Comparison of ENCODE assay signal across 23 cellular contexts in genomic region chr10:93849605-93850004, GRCh38. TPM values are rescaled to one million over a fixed set of nuclear protein-coding genes. Genes with fewer than 3 reads are reported as not detected.
DNase-seq lines count a peak whose midpoint lies in the region; TF ChIP-seq lines count a peak whose summit lies in the region.
"Had no signal": no experiment of that assay in that cellular context is flagged by ENCODE, and none has a peak within 500 bp of the region (broad histone marks: within the 10 kb centered on the region; RNA-seq: fewer than 3 reads in every experiment).

No MANE protein-coding gene starts in this region.

- TF ChIP-seq CTCF in H9 (conservative IDR thresholded peaks at IDR 0.05) = no peak
- no peak for TF ChIP-seq CTCF in neural crest cell (conservative IDR thresholded peaks at IDR 0.05)
- TF ChIP-seq CTCF in GM10248 (IDR thresholded peaks at IDR 0.05; ENCODE audit: control extremely low read depth, extremely low read depth, low read depth, missing control alignments) = no peak

- H3K4me2 ChIP-seq in H9 (ENCODE audit: insufficient read depth, insufficient read length, low read length) = no peak overlapping the region

- H2BK5ac ChIP-seq in H9 (ENCODE audit: insufficient read length, low read length) = no peak overlapping the region

- no CpG with 5 or more reads among the region's 4 CpGs for WGBS in H9 (ENCODE audit: extremely low coverage, insufficient read length, low lambda C conversion rate)

- H3K23ac ChIP-seq in H9 (ENCODE audit: insufficient read length, low read depth, low read length) = no peak overlapping the region

- no peak overlapping the region for H4K5ac ChIP-seq in H9 (ENCODE audit: insufficient read length, low read depth, low read length)

- POLR2A ChIA-PET in GM10248 (lab: Yijun Ruan, JAX) = no interaction called here

- DNase-seq in H9 = peak; percentile 52
- DNase-seq in NCI-H1436 treated with DMSO at 0.1 percent for 48 hours (lab: John Stamatoyannopoulos, UW) = peak; percentile 77
- peak; percentile 57 for DNase-seq in epidermal melanocyte (ENCODE audit: insufficient read length, low spot score)
- DNase-seq in neural crest cell (ENCODE audit: low read depth, low spot score) = no peak
- DNase-seq in cerebellum (ENCODE audit: low spot score) = no peak
- DNase-seq in RKO (ENCODE audit: low spot score) = no peak
- DNase-seq in GM10248 (ENCODE audit: extremely low spot score) = no peak
- DNase-seq: activated CD4-positive, alpha-beta T cell treated with anti-CD3 and anti-CD28 coated beads, Interleukin-2, amount 50 U/mL, for 4 hours; CD8-positive, alpha-beta T cell; cerebellar nuclear complex; DMS53; effector CD8-positive, alpha-beta T cell; foreskin melanocyte; hypothalamus; NCI-H1694 treated with DMSO at 0.1 percent for 48 hours; NCI-H446 treated with DMSO at 0.1 percent for 48 hours; Peyer's patch; stimulated activated CD4-positive, alpha-beta T cell treated with anti-CD3 and anti-CD28 coated beads, Interleukin-4, amount 100 ng/mL, for 24 hours; stimulated activated naive CD4-positive, alpha-beta T cell treated with Interleukin-2 at 50 U/mL for 16 hours; WERI-Rb-1 had no signal

- no peak overlapping the region for H2BK20ac ChIP-seq in H9 (ENCODE audit: low read depth, low read length, poor library complexity, severe bottlenecking)

- H2AFZ ChIP-seq in H9 (ENCODE audit: low read length) = no peak overlapping the region

- no peak overlapping the region for H3K27ac Mint-ChIP-seq in H9
- peak overlapping the region; percentile 48 for H3K27ac Mint-ChIP-seq in neural crest cell (ENCODE audit: unreplicated experiment)
- H3K27ac Mint-ChIP-seq: CD8-positive, alpha-beta T cell; memory B cell; T-helper 2 cell treated with Interferon-gamma antibody and Interleukin-4, amounts not matched to agents 5 μg/mL and 100 μg/mL, for 36 hours had no signal

- no peaks in the 10 kb centered on the region for H3K79me1 ChIP-seq in H9 (ENCODE audit: insufficient read depth, low read depth, low read length, poor library complexity, severe bottlenecking)

- H3K14ac ChIP-seq in H9 (ENCODE audit: insufficient read depth, low read length) = no peak overlapping the region

- peak overlapping the region; percentile 1 to 3; a peak in 2 of 5 replicates for H3K4me3 Mint-ChIP-seq in H9
- H3K4me3 Mint-ChIP-seq in neural crest cell = no peak overlapping the region
- H3K4me3 Mint-ChIP-seq: CD8-positive, alpha-beta T cell; memory B cell; T-helper 2 cell treated with Interferon-gamma antibody and Interleukin-4, amounts not matched to agents 5 μg/mL and 100 μg/mL, for 36 hours had no signal

- H3K18ac ChIP-seq in H9 (ENCODE audit: insufficient read length, low read depth, low read length) = no peak overlapping the region

- H2BK12ac ChIP-seq in H9 (ENCODE audit: insufficient read length, low read depth, low read length) = no peak overlapping the region

- H3K4me1 ChIP-seq in H9 (ENCODE audit: insufficient read depth, low read length) = no peaks in the 10 kb centered on the region; the same call in 1 of the 2 replicates
- H3K4me1 ChIP-seq: right atrium auricular region had no signal

- no peak overlapping the region for H4K91ac ChIP-seq in H9 (ENCODE audit: insufficient read length, low read depth, low read length)

- no peak overlapping the region for H3T11ph ChIP-seq in H9 (ENCODE audit: low read length)

- no peak overlapping the region for H2BK15ac ChIP-seq in H9 (ENCODE audit: low read depth, low read length)

- no peak overlapping the region for H3K4ac ChIP-seq in H9 (ENCODE audit: low read depth, low read length)

- H3K9ac ChIP-seq in H9 (ENCODE audit: extremely low read depth, insufficient read length, low read length) = no peak overlapping the region

- H3K56ac ChIP-seq in H9 (ENCODE audit: insufficient read length, low read depth, low read length) = no peak overlapping the region

- no peaks in the 10 kb centered on the region for H4K20me1 ChIP-seq in H9 (ENCODE audit: control insufficient read depth, insufficient read depth, insufficient read length)

- H3K36me3 Mint-ChIP-seq in H9 (ENCODE audit: insufficient read depth in 1 of 3, low read depth in 3 of 3) (peaks cover 17 to 19% (median 17%) of the 10 kb centered on the region in 3 experiments; a peak in 6 of 7 replicates), neural crest cell (ENCODE audit: low read depth) (no peaks in the 10 kb centered on the region)
- H3K36me3 Mint-ChIP-seq: CD8-positive, alpha-beta T cell; memory B cell had no signal

- H2AK5ac ChIP-seq in H9 (ENCODE audit: insufficient read length, low read length) = no peak overlapping the region

- H3K27me3 ChIP-seq in H9 (ENCODE audit: insufficient read depth, low read length) = peaks cover 25% of the 10 kb centered on the region; the same call in 1 of the 2 replicates
- H3K27me3 ChIP-seq: Peyer's patch, right atrium auricular region had no signal

- H3K27me3 Mint-ChIP-seq in H9 (ENCODE audit: low read depth) (peaks cover 100% of the 10 kb centered on the region), neural crest cell (ENCODE audit: low read depth) (no peaks in the 10 kb centered on the region)

- no peaks in the 10 kb centered on the region for H3K79me2 ChIP-seq in H9 (ENCODE audit: insufficient read depth, low read length)

- no peaks in the 10 kb centered on the region for H3K23me2 ChIP-seq in H9 (ENCODE audit: insufficient read length, low read depth, low read length, poor library complexity, severe bottlenecking)

- peaks cover 8% of the 10 kb centered on the region for H3K9me3 ChIP-seq in H9 (ENCODE audit: control insufficient read depth, low read depth, low read length)
- H3K9me3 ChIP-seq: Peyer's patch, right atrium auricular region had no signal

- no peak overlapping the region for H3K27ac ChIP-seq in H9 (ENCODE audit: insufficient read length, low read depth, low read length)
- H3K27ac ChIP-seq: Peyer's patch, right atrium auricular region, WERI-Rb-1 had no signal

- CTCF ChIA-PET in GM10248 (lab: Yijun Ruan, JAX) = no interaction called here

- no peak overlapping the region for H4K8ac ChIP-seq in H9 (replicated peaks; ENCODE audit: insufficient read length, low read depth, low read length)

- H2BK120ac ChIP-seq in H9 (ENCODE audit: low read depth, low read length, poor library complexity, severe bottlenecking) = no peak overlapping the region

- peaks cover 27 to 33% of the 10 kb centered on the region in 2 experiments for H3K4me1 Mint-ChIP-seq in H9
- H3K4me1 Mint-ChIP-seq in neural crest cell = peaks cover 14% of the 10 kb centered on the region
- H3K4me1 Mint-ChIP-seq: memory B cell had no signal

- peaks cover 51 to 52% of the 10 kb centered on the region in 2 experiments for H3K9me3 Mint-ChIP-seq in H9
- peaks cover 10% of the 10 kb centered on the region for H3K9me3 Mint-ChIP-seq in neural crest cell
- H3K9me3 Mint-ChIP-seq: T-helper 2 cell treated with Interferon-gamma antibody and Interleukin-4, amounts not matched to agents 5 μg/mL and 100 μg/mL, for 36 hours had no signal

RNA-seq across cellular contexts. Expression of gene SLC35G1, which starts 44.2 kb away (rescaled TPM):
- total RNA-seq in H9 (2021) = 6.1 and 6.3 TPM in 2 replicates
- 10.7 and 11.9 TPM in 2 replicates for total RNA-seq in neural crest cell
- 12.5 TPM for total RNA-seq in cerebellum

Comparison
In these comparisons a context has a peak if more than half of its experiments do, and no peak if none do; other contexts are left out.
1. DNase-seq: peak in H9 (single experiment), NCI-H1436 treated with DMSO at 0.1 percent for 48 hours (single experiment) and epidermal melanocyte (single experiment); none in neural crest cell (single experiment), cerebellum (single experiment), RKO (single experiment) and GM10248 (single experiment).